20 cellular contexts compared by ENCODE assay signal in genomic region chr1:36919491-36920145, GRCh38.
"Had no signal": no experiment of that assay in that cellular context is flagged by ENCODE, and none has a peak within 500 bp of the region (broad histone marks: within the 10 kb centered on the region; RNA-seq: fewer than 3 reads in every experiment).

No MANE protein-coding gene starts in this region.

- DNase-seq: activated CD4-positive, alpha-beta T cell treated with anti-CD3 and anti-CD28 coated beads, Interleukin-2, amount 10 ng/mL, durations not matched to agents 7 days and 5 days; activated CD8-positive, alpha-beta T cell treated with anti-CD3 and anti-CD28 coated beads for 36 hours; activated naive CD4-positive, alpha-beta T cell treated with Interleukin-2 at 50 U/mL for 16 hours; activated naive CD8-positive, alpha-beta T cell treated with anti-CD3 and anti-CD28 coated beads for 36 hours; activated T-cell treated with anti-CD3 and anti-CD28 coated beads, Interleukin-2, amount 50 U/mL, for 48 hours; central memory CD4-positive, alpha-beta T cell; endodermal cell; hypothalamus; left ventricle myocardium inferior; mammary epithelial cell; right lobe of liver; small intestine; stimulated activated CD4-positive, alpha-beta T cell treated with anti-CD3 and anti-CD28 coated beads, Interleukin-15, amount 100 ng/mL, for 24 hours; stimulated activated naive CD4-positive, alpha-beta T cell; testis; trophoblast cell had no signal

- ATAC-seq: activated CD8-positive, alpha-beta T cell treated with anti-CD3 and anti-CD28 coated beads for 36 hours; gastroesophageal sphincter; right lobe of liver had no signal

- H3K27me3 Mint-ChIP-seq: activated CD4-positive, alpha-beta T cell treated with anti-CD3 and anti-CD28 coated beads, Interleukin-2, amount 10 ng/mL, durations not matched to agents 7 days and 5 days had no signal

- H3K27me3 ChIP-seq: right lobe of liver, testis had no signal

- H3K36me3 Mint-ChIP-seq: activated naive CD8-positive, alpha-beta T cell treated with anti-CD3 and anti-CD28 coated beads for 36 hours had no signal

- H3K27ac ChIP-seq: gastroesophageal sphincter, left ventricle myocardium inferior, right lobe of liver, testis had no signal

- FAIRE-seq: astrocyte, colon, small intestine had no signal

- H3K36me3 ChIP-seq: gastroesophageal sphincter, left ventricle myocardium inferior, right lobe of liver had no signal

- H3K4me1 Mint-ChIP-seq: activated CD4-positive, alpha-beta T cell treated with anti-CD3 and anti-CD28 coated beads, Interleukin-2, amount 10 ng/mL, durations not matched to agents 7 days and 5 days; activated naive CD8-positive, alpha-beta T cell treated with anti-CD3 and anti-CD28 coated beads for 36 hours; nephron had no signal

- H3K4me3 ChIP-seq: gastroesophageal sphincter, left ventricle myocardium inferior, right lobe of liver, testis had no signal

- H3K4me3 Mint-ChIP-seq: activated CD4-positive, alpha-beta T cell treated with anti-CD3 and anti-CD28 coated beads, Interleukin-2, amount 10 ng/mL, durations not matched to agents 7 days and 5 days; activated CD8-positive, alpha-beta T cell treated with anti-CD3 and anti-CD28 coated beads for 36 hours; activated naive CD8-positive, alpha-beta T cell treated with anti-CD3 and anti-CD28 coated beads for 36 hours; endodermal cell; nephron had no signal

- H3K27ac Mint-ChIP-seq: activated CD4-positive, alpha-beta T cell treated with anti-CD3 and anti-CD28 coated beads, Interleukin-2, amount 10 ng/mL, durations not matched to agents 7 days and 5 days; activated CD8-positive, alpha-beta T cell treated with anti-CD3 and anti-CD28 coated beads for 36 hours; activated naive CD8-positive, alpha-beta T cell treated with anti-CD3 and anti-CD28 coated beads for 36 hours; endodermal cell; nephron had no signal

- H3K4me1 ChIP-seq: gastroesophageal sphincter, left ventricle myocardium inferior, right lobe of liver, testis had no signal

- H3K9me3 Mint-ChIP-seq: activated CD4-positive, alpha-beta T cell treated with anti-CD3 and anti-CD28 coated beads, Interleukin-2, amount 10 ng/mL, durations not matched to agents 7 days and 5 days had no signal

- H3K9me3 ChIP-seq: left ventricle myocardium inferior, right lobe of liver, testis had no signal
